Comparison of ENCODE assay signal across 1 cellular context in genomic region chr17:66304304-66305174, GRCh38.
TF ChIP-seq lines count a peak whose summit lies in the region.

No MANE protein-coding gene starts in this region.

TF ChIP-seq in HEK293, 187 proteins besides CTCF, POLR2A, EP300 and RAD21 (continued from another document):
- TF ChIP-seq, protein P1, sequence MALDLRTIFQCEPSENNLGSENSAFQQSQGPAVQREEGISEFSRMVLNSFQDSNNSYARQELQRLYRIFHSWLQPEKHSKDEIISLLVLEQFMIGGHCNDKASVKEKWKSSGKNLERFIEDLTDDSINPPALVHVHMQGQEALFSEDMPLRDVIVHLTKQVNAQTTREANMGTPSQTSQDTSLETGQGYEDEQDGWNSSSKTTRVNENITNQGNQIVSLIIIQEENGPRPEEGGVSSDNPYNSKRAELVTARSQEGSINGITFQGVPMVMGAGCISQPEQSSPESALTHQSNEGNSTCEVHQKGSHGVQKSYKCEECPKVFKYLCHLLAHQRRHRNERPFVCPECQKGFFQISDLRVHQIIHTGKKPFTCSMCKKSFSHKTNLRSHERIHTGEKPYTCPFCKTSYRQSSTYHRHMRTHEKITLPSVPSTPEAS (tag by site-specific recombination; IDR thresholded peaks at IDR 0.05) = no peak
- TF ChIP-seq ZNF658 (tag by site-specific recombination; IDR thresholded peaks at IDR 0.05) = no peak
- TF ChIP-seq PRDM4 (tag by site-specific recombination; IDR thresholded peaks at IDR 0.05) = no peak
- peak; percentile 78 for TF ChIP-seq GLIS1 (tag by site-specific recombination; IDR thresholded peaks at IDR 0.05)
- TF ChIP-seq SALL2 (tag by site-specific recombination; IDR thresholded peaks at IDR 0.05; ENCODE audit: borderline replicate concordance) = no peak
- no peak for TF ChIP-seq KLF9 (tag by site-specific recombination; IDR thresholded peaks at IDR 0.05; ENCODE audit: low read depth)
- TF ChIP-seq ZNF624 (tag by site-specific recombination; IDR thresholded peaks at IDR 0.05) = no peak
- TF ChIP-seq ZNF488 (tag by site-specific recombination; IDR thresholded peaks at IDR 0.05) = no peak
- no peak for TF ChIP-seq ZNF248 (tag by site-specific recombination; IDR thresholded peaks at IDR 0.05)
- no peak for TF ChIP-seq ZFP3 (tag by site-specific recombination; IDR thresholded peaks at IDR 0.05; ENCODE audit: low read depth)
- no peak for TF ChIP-seq HOXD13 (CRISPR knock-in tag; IDR thresholded peaks at IDR 0.05; ENCODE audit: borderline replicate concordance)
- TF ChIP-seq ZNF76 (tag by site-specific recombination; IDR thresholded peaks at IDR 0.05; ENCODE audit: borderline replicate concordance, low read depth) = no peak
- no peak for TF ChIP-seq ZNF626 (tag by site-specific recombination; IDR thresholded peaks at IDR 0.05)
- TF ChIP-seq ZNF423 (tag by site-specific recombination; IDR thresholded peaks at IDR 0.05) = 0 out of 2 replicates have a peak, but pooled peaks have one; percentile 37
- TF ChIP-seq ZNF354C (tag by site-specific recombination; IDR thresholded peaks at IDR 0.05; ENCODE audit: borderline replicate concordance, low read depth) = no peak
- no peak for TF ChIP-seq ZNF18 (tag by site-specific recombination; IDR thresholded peaks at IDR 0.05)
- TF ChIP-seq FEZF1 (tag by site-specific recombination; IDR thresholded peaks at IDR 0.05) = peak; percentile 84
- TF ChIP-seq ZNF629 (tag by site-specific recombination; IDR thresholded peaks at IDR 0.05) = no peak
- no peak for TF ChIP-seq ZNF211 (tag by site-specific recombination; IDR thresholded peaks at IDR 0.05; ENCODE audit: low read depth)
- no peak for TF ChIP-seq ZNF366 (tag by site-specific recombination; conservative IDR thresholded peaks at IDR 0.05)
- TF ChIP-seq ZNF416 (tag by site-specific recombination; IDR thresholded peaks at IDR 0.05) = no peak
- no peak for TF ChIP-seq ZNF394 (tag by site-specific recombination; IDR thresholded peaks at IDR 0.05; ENCODE audit: borderline replicate concordance)
- TF ChIP-seq ZBTB20 (tag by site-specific recombination; IDR thresholded peaks at IDR 0.05) = no peak; the same call in 1 of the 2 replicates
- no peak for TF ChIP-seq ZSCAN23 (tag by site-specific recombination; IDR thresholded peaks at IDR 0.05)
- peak; percentile 47; the same call in 1 of the 2 replicates for TF ChIP-seq ZNF600 (tag by site-specific recombination; IDR thresholded peaks at IDR 0.05)
- TF ChIP-seq SETDB1 (IDR thresholded peaks at IDR 0.05; ENCODE audit: insufficient read length, low read length) = no peak
- no peak for TF ChIP-seq ELK4 (IDR thresholded peaks at IDR 0.05; ENCODE audit: borderline replicate concordance, low read depth, low read length)
- no peak for TF ChIP-seq ZNF596 (tag by site-specific recombination; IDR thresholded peaks at IDR 0.05)
- TF ChIP-seq GFI1B (tag by site-specific recombination; IDR thresholded peaks at IDR 0.05) = no peak
